In the genomic region with DNA sequence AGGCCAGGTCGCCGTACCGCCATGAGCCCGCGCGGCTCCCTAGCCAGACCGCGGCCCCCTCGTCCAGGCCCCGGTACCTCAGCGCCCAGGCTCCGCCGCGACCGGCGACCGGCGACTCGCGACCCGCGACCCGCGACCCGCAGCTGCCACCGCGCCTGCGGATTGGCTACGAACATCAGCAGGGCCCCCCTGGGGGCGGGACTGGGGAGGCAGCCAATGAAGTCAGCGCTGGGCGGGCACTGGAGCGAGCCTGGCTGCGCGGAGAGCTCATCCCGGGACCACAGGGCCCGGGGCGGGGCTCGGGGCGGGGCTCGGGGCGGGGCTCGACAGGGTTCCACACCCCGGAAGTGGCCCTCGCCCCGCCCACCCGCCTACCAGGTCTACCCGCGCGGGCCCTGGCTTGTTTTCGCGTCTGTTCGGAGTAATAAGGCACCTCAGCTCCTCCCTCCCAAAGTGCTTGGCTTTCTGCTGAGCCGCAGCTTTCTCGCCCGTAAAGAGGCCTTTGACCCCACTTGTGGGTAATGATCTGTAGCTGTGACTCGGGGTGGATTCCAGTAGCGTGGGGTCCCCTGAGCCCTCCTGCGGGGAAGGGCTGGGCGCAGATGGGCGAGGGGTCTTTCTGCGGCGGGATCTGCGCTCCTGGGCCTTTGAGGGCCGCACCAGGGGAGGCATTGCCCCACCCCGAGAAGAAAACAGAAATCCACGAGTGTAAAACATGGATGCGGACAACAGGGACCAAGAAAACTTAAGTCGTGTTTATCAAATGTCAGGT, we compare ENCODE assay signal across 8 cellular contexts. TPM values are rescaled to one million over a fixed set of nuclear protein-coding genes. Genes with fewer than 3 reads are reported as not detected.
DNase-seq lines count a peak whose midpoint lies in the region; ATAC-seq, FAIRE-seq and TF ChIP-seq lines count a peak whose summit lies in the region.

TSS of gene LYSMD4 (minus strand) at position 170 of the 772 bp plus-strand sequence. CDS start 1,438 bp downstream, outside the sequence.

- CTCF ChIA-PET in activated CD4-positive, alpha-beta T cell treated with anti-CD3 and anti-CD28 coated beads, Interleukin-2, amount 10 ng/mL, durations not matched to agents 7 days and 5 days (lab: Charles Lee): interaction anchor here (0.6 to 1.5 kb wide), 8 partner anchors 10 to 860 kb away, joined by 3 to 7 read pairs (median 3); partner anchors contain the start of gene LRRC28
- CTCF ChIA-PET in HepG2 (lab: Yijun Ruan, JAX; ENCODE audit: low intra/inter-chr PET ratio, low total read pairs): no interaction called here

- intact Hi-C loops in HepG2 (cut with micrococcal nuclease; ENCODE audit: unreplicated experiment): no loop called here

- H3K27me3 ChIP-seq in CD4-positive, CD25-positive, alpha-beta regulatory T cell (ENCODE audit: control insufficient read depth, insufficient read depth, low read length): no peaks in the 10 kb centered on the region
- H3K27me3 ChIP-seq in HepG2 (ENCODE audit: control insufficient read depth in 1 of 2, insufficient read depth in 2 of 2, low read length in 2 of 2): no peaks in the 10 kb centered on the region; a peak in 1 of 5 replicates

- H3K4me3 Mint-ChIP-seq in CD4-positive, CD25-positive, alpha-beta regulatory T cell: peak within 1 kb of the TSS; percentile 90 to 96 (median 92)
- H3K4me3 Mint-ChIP-seq in activated CD4-positive, alpha-beta T cell treated with anti-CD3 and anti-CD28 coated beads, Interleukin-2, amount 10 ng/mL, durations not matched to agents 7 days and 5 days: peak within 1 kb of the TSS; percentile 82

- H2AFZ ChIP-seq in HepG2 (ENCODE audit: low read length): no peak within 1 kb of the TSS

- TF ChIP-seq EP300 in HepG2 (IDR thresholded peaks at IDR 0.05; ENCODE audit: low read depth in 2 of 2, low read length in 2 of 2): no peak
- no peak for TF ChIP-seq EP300 in HepG2 (CRISPR knock-in tag; IDR thresholded peaks at IDR 0.05; ENCODE audit: borderline replicate concordance)

- no peaks in the 10 kb centered on the region for H3K79me2 ChIP-seq in HepG2 (ENCODE audit: insufficient read depth, low read length)

- peaks cover 12 to 21% (median 16%) of the 10 kb centered on the region in 4 donors for H3K4me1 Mint-ChIP-seq in CD4-positive, CD25-positive, alpha-beta regulatory T cell
- peaks cover 38% of the 10 kb centered on the region for H3K4me1 Mint-ChIP-seq in activated CD4-positive, alpha-beta T cell treated with anti-CD3 and anti-CD28 coated beads, Interleukin-2, amount 10 ng/mL, durations not matched to agents 7 days and 5 days

- peaks cover 10% of the 10 kb centered on the region for H3K36me3 ChIP-seq in CD4-positive, CD25-positive, alpha-beta regulatory T cell (ENCODE audit: control insufficient read depth, insufficient read depth, low read length)
- peaks cover 0 to 12% of the 10 kb centered on the region in 2 experiments; a peak in 2 of 5 replicates for H3K36me3 ChIP-seq in HepG2 (replicated peaks in 1 of 2; ENCODE audit: control insufficient read depth in 1 of 2, insufficient read depth in 2 of 2, low read length in 2 of 2)

- H3K36me3 Mint-ChIP-seq in CD4-positive, CD25-positive, alpha-beta regulatory T cell: no peaks in the 10 kb centered on the region
- peaks cover 16% of the 10 kb centered on the region for H3K36me3 Mint-ChIP-seq in activated CD4-positive, alpha-beta T cell treated with anti-CD3 and anti-CD28 coated beads, Interleukin-2, amount 10 ng/mL, durations not matched to agents 7 days and 5 days (ENCODE audit: low read depth)

- peak; percentile 99 for ATAC-seq in CD4-positive, CD25-positive, alpha-beta regulatory T cell (ENCODE audit: low read depth in 2 of 2)
- ATAC-seq in GM19438 (IDR thresholded peaks at IDR 0.05; ENCODE audit: low read depth, unreplicated experiment): peak; percentile 98
- peak; percentile 98 for ATAC-seq in HG03565 (IDR thresholded peaks at IDR 0.05; ENCODE audit: unreplicated experiment)
- ATAC-seq in HepG2: peak; percentile 97

- no peak for TF ChIP-seq RAD21 in HepG2 (CRISPR knock-in tag; IDR thresholded peaks at IDR 0.05)

- no peaks in the 10 kb centered on the region for H4K20me1 ChIP-seq in HepG2 (ENCODE audit: insufficient read depth, low read length)

- BruUV-seq in HepG2 (replicated peaks; lab: Mats Ljungman, UMichigan): TSS peak; percentile 98

- H3K27me3 Mint-ChIP-seq in CD4-positive, CD25-positive, alpha-beta regulatory T cell: peaks cover 11% of the 10 kb centered on the region
- H3K27me3 Mint-ChIP-seq in activated CD4-positive, alpha-beta T cell treated with anti-CD3 and anti-CD28 coated beads, Interleukin-2, amount 10 ng/mL, durations not matched to agents 7 days and 5 days: no peaks in the 10 kb centered on the region

- peak within 1 kb of the TSS; percentile 85 for H3K4me2 ChIP-seq in HepG2 (ENCODE audit: low read depth, low read length)

- peaks cover 15% of the 10 kb centered on the region for H3K4me1 ChIP-seq in CD4-positive, CD25-positive, alpha-beta regulatory T cell (ENCODE audit: control insufficient read depth, insufficient read depth, low read length, poor library complexity, severe bottlenecking)
- H3K4me1 ChIP-seq in HepG2 (ENCODE audit: insufficient read depth, low read length): peaks cover 59% of the 10 kb centered on the region

- peak within 1 kb of the TSS; percentile 83 for H3K27ac ChIP-seq in CD4-positive, CD25-positive, alpha-beta regulatory T cell (ENCODE audit: insufficient read depth, low read length, poor library complexity, severe bottlenecking)
- H3K27ac ChIP-seq in HepG2 (ENCODE audit: extremely low read length, insufficient read depth, low read length): peak within 1 kb of the TSS; percentile 89

- no peak; the same call in 1 of the 2 replicates for TF ChIP-seq CTCF in HepG2 (CRISPR knock-in tag; IDR thresholded peaks at IDR 0.05)

- peak; percentile 96 to 98 (median 97) for DNase-seq in CD4-positive, CD25-positive, alpha-beta regulatory T cell
- DNase-seq in NCI-H748 (lab: John Stamatoyannopoulos, UW; ENCODE audit: unreplicated experiment) (peak; percentile 98), dedifferentiated amniotic fluid mesenchymal stem cell (ENCODE audit: extremely low spot score) (peak; percentile 87), HepG2 (ENCODE audit: low spot score) (peak; percentile 89)
- peak; percentile 98 for DNase-seq in activated CD4-positive, alpha-beta T cell treated with anti-CD3 and anti-CD28 coated beads, Interleukin-2, amount 10 ng/mL, durations not matched to agents 7 days and 5 days
- peak; percentile 98 for DNase-seq in stimulated activated CD4-positive, alpha-beta T cell treated with anti-CD3 and anti-CD28 coated beads, Interleukin-2, amount 100 ng/mL, for 4 hours (ENCODE audit: low read depth)

- POLR2A ChIA-PET in activated CD4-positive, alpha-beta T cell treated with anti-CD3 and anti-CD28 coated beads, Interleukin-2, amount 10 ng/mL, durations not matched to agents 7 days and 5 days (lab: Charles Lee): interaction anchor here (0.7 kb wide), 1 partner anchor 530 kb away, joined by 4 read pairs; no protein-coding TSS in a partner anchor
- POLR2A ChIA-PET in HepG2 (lab: Yijun Ruan, JAX): interaction anchor here (0.5 to 2.9 kb wide), 26 partner anchors 9 to 633 kb away, joined by 3 to 18 read pairs (median 4); partner anchors contain the start of genes LRRC28 and MEF2A

- no peaks in the 10 kb centered on the region for H3K9me3 ChIP-seq in CD4-positive, CD25-positive, alpha-beta regulatory T cell (ENCODE audit: control insufficient read depth in 2 of 2, low read length in 2 of 2)
- H3K9me3 ChIP-seq in HepG2 (ENCODE audit: low read length): no peaks in the 10 kb centered on the region

- in situ Hi-C loops in HepG2 (cut with HindIII; ENCODE audit: extremely low pct_ligation_motif_present, low pct_unique_long_range_greater_than_20kb): no loop called here

- 9% methylated on average over 13 of the region's 69 CpGs for WGBS in HepG2 (ENCODE audit: low lambda C conversion rate)

- peak within 1 kb of the TSS; percentile 94 to 98 (median 96) for H3K27ac Mint-ChIP-seq in CD4-positive, CD25-positive, alpha-beta regulatory T cell
- H3K27ac Mint-ChIP-seq in activated CD4-positive, alpha-beta T cell treated with anti-CD3 and anti-CD28 coated beads, Interleukin-2, amount 10 ng/mL, durations not matched to agents 7 days and 5 days: peak within 1 kb of the TSS; percentile 94

- H3K9ac ChIP-seq in HepG2 (ENCODE audit: insufficient read depth, low read depth, low read length): peak within 1 kb of the TSS; percentile 77

- peak; percentile 18 for FAIRE-seq in HepG2 (lab: Jason Lieb, UNC)

- TF ChIP-seq POLR2A in HepG2 (IDR thresholded peaks at IDR 0.05; ENCODE audit: insufficient read depth in 1 of 2, low read depth in 2 of 2, low read length in 2 of 2): peak; percentile 76 to 79

- no peaks in the 10 kb centered on the region for H3K9me3 Mint-ChIP-seq in CD4-positive, CD25-positive, alpha-beta regulatory T cell
- H3K9me3 Mint-ChIP-seq in activated CD4-positive, alpha-beta T cell treated with anti-CD3 and anti-CD28 coated beads, Interleukin-2, amount 10 ng/mL, durations not matched to agents 7 days and 5 days: no peaks in the 10 kb centered on the region

- peak within 1 kb of the TSS; percentile 75 for H3K4me3 ChIP-seq in CD4-positive, CD25-positive, alpha-beta regulatory T cell (ENCODE audit: low read depth, low read length)
- peak within 1 kb of the TSS; percentile 75 to 92 (median 84) for H3K4me3 ChIP-seq in HepG2 (replicated peaks in 1 of 3; ENCODE audit: insufficient read depth in 1 of 3, low read depth in 2 of 3, low read length in 3 of 3)

RNA-seq across cellular contexts. Expression of gene LYSMD4, which starts in this region (rescaled TPM):
- total RNA-seq in CD4-positive, CD25-positive, alpha-beta regulatory T cell: 14.6 TPM
- polyA plus RNA-seq in CD4-positive, CD25-positive, alpha-beta regulatory T cell: 1 to 10 TPM; 4.9 to 8.1 (median 5.8) TPM
- total RNA-seq in activated CD4-positive, alpha-beta T cell treated with anti-CD3 and anti-CD28 coated beads, Interleukin-2, amount 10 ng/mL, durations not matched to agents 7 days and 5 days: 10 to 100 TPM; 10.9 to 11.1 TPM
- total RNA-seq in HepG2 (2016; rRNA removed; fragmentation: Illumina TruSeq; extraction: Trizol): 5.6 and 8.5 TPM in 2 replicates
- total RNA-seq in HepG2 (2016; cell fraction: cytosol; rRNA removed; fragmentation: Illumina TruSeq; extraction: Trizol; ENCODE audit: low read depth): 1.4 TPM in 2 replicates
- 4.3 and 8.0 TPM in 2 replicates for total RNA-seq in HepG2 (2016; cell fraction: insoluble cytoplasmic fraction; rRNA removed; fragmentation: Illumina TruSeq; extraction: Trizol)
- 4.1 and 4.7 TPM in 2 replicates for total RNA-seq in HepG2 (2016; cell fraction: membrane; rRNA removed; fragmentation: Illumina TruSeq; extraction: Trizol)
- total RNA-seq in HepG2 (2016; cell fraction: nucleus; rRNA removed; fragmentation: Illumina TruSeq; extraction: Trizol): 10.5 and 12.4 TPM in 2 replicates
- polyA plus RNA-seq in HepG2 (2011; rRNA removed): 7.4 and 7.9 TPM in 2 replicates
- 5.0 and 5.5 TPM in 2 replicates for polyA plus RNA-seq in HepG2 (2011; cell fraction: cytosol; rRNA removed)
- 35.1 and 36.9 TPM in 2 replicates for polyA plus RNA-seq in HepG2 (2011; cell fraction: nucleus; rRNA removed)
- 5.9 and 7.0 TPM in 2 replicates for polyA plus RNA-seq in HepG2 (2012)
- 1.8 and 2.4 TPM in 2 replicates for polyA plus RNA-seq in HepG2 (2016; cell fraction: cytosol; fragmentation: Illumina TruSeq; extraction: Trizol; ENCODE audit: low read depth)
- polyA plus RNA-seq in HepG2 (2016; cell fraction: insoluble cytoplasmic fraction; fragmentation: Illumina TruSeq; extraction: Trizol; ENCODE audit: low read depth): 4.1 and 5.3 TPM in 2 replicates
- polyA plus RNA-seq in HepG2 (2016; cell fraction: membrane; fragmentation: Illumina TruSeq; extraction: Trizol; ENCODE audit: low read depth): 2.8 and 3.1 TPM in 2 replicates
- polyA plus RNA-seq in HepG2 (2016; cell fraction: nucleus; fragmentation: Illumina TruSeq; extraction: Trizol; ENCODE audit: insufficient read depth, low read depth): 16.2 and 18.0 TPM in 2 replicates
- polyA minus RNA-seq in HepG2 (2011; rRNA and poly(A)+ RNA removed; ENCODE audit: low replicate concordance): 7.4 and 8.7 TPM in 2 replicates
- polyA minus RNA-seq in HepG2 (2011; cell fraction: cytosol; rRNA and poly(A)+ RNA removed): 1.3 and 1.4 TPM in 2 replicates
- 16.1 and 17.4 TPM in 2 replicates for polyA minus RNA-seq in HepG2 (2011; cell fraction: nucleus; rRNA and poly(A)+ RNA removed)

Comparison
In these comparisons a context has a peak if more than half of its experiments do, and no peak if none do; other contexts are left out.
1. Peak in every context shown above with its lines: DNase-seq, ATAC-seq, H3K4me3 ChIP-seq and H3K27ac ChIP-seq.